In genomic region chr3:149872589-149872988, GRCh38 we compare ENCODE assay signal across 23 cellular contexts.
"Had no signal": no experiment of that assay in that cellular context is flagged by ENCODE, and none has a peak within 500 bp of the region (broad histone marks: within the 10 kb centered on the region; RNA-seq: fewer than 3 reads in every experiment).

No MANE protein-coding gene starts in this region.

- H3K27ac ChIP-seq: Peyer's patch had no signal

- H3K4me3 ChIP-seq: MG63, Peyer's patch had no signal

- H3K27me3 ChIP-seq: MG63, Peyer's patch had no signal

- H3K4me2 ChIP-seq: SK-N-SH had no signal

- ATAC-seq: PC-3, T-cell had no signal

- H3K4me1 ChIP-seq: Peyer's patch had no signal

- H3K9me3 ChIP-seq: Peyer's patch had no signal

- DNase-seq: Karpas-422, KG1, MG63, NCI-H1092, NCI-H1105 treated with DMSO at 0.1 percent for 48 hours, NCI-H1417 treated with DMSO at 0.1 percent for 48 hours, NCI-H146, NCI-H1694 treated with DMSO at 0.1 percent for 48 hours, NCI-H1930, NCI-H2081, NCI-H2107, NCI-H2227 treated with DMSO at 0.1 percent for 48 hours, NCI-H510A, NCI-H524 treated with DMSO at 0.1 percent for 48 hours, NCI-H69, NCI-H774, PC-3, Peyer's patch, Right ventricle myocardium superior, SIG-M5, SK-N-SH, SW 1271, T-cell had no signal

- H3K9ac ChIP-seq: SK-N-SH had no signal
